24 cellular contexts compared by ENCODE assay signal in genomic region chr15:66884661-66885237, GRCh38.
A peak's percentile ranks its signal among the peaks of the same experiment; 100 is the strongest.
DNase-seq lines count a peak whose midpoint lies in the region; ATAC-seq and TF ChIP-seq lines count a peak whose summit lies in the region.
"Had no signal": no experiment of that assay in that cellular context is flagged by ENCODE, and none has a peak within 500 bp of the region (broad histone marks: within the 10 kb centered on the region; RNA-seq: fewer than 3 reads in every experiment).

No MANE protein-coding gene starts in this region.

- H3K4me3 ChIP-seq in adipocyte (ENCODE audit: low read length) (no peak overlapping the region), mesendoderm (ENCODE audit: low read length) (no peak overlapping the region), suprapubic skin (no peak overlapping the region)
- H3K4me3 ChIP-seq: mucosa of descending colon, thyroid gland had no signal

- peak overlapping the region; percentile 83 for H2AK5ac ChIP-seq in mesendoderm (ENCODE audit: low read length)

- no peak overlapping the region for H4K5ac ChIP-seq in mesendoderm (ENCODE audit: low read length)

- H3K9ac ChIP-seq in adipocyte (ENCODE audit: low read length) (peak overlapping the region; percentile 54), mesendoderm (ENCODE audit: low read length) (no peak overlapping the region)

- H3K4me1 ChIP-seq in adipocyte (ENCODE audit: control insufficient read depth, insufficient read depth, low read length) (peaks cover 45% of the 10 kb centered on the region), mesendoderm (ENCODE audit: control insufficient read depth, low read depth, low read length) (peaks cover 5% of the 10 kb centered on the region), suprapubic skin (peaks cover 34% of the 10 kb centered on the region)

- no peak for TF ChIP-seq EP300 in suprapubic skin (IDR thresholded peaks at IDR 0.05)

- peak; percentile 40 for DNase-seq in activated CD8-positive, alpha-beta memory T cell treated with anti-CD3 and anti-CD28 coated beads for 24 hours
- DNase-seq in activated CD8-positive, alpha-beta memory T cell treated with anti-CD3 and anti-CD28 coated beads, Interleukin-2, amount 50 U/mL, for 4 hours: no peak
- DNase-seq in adipocyte (ENCODE audit: low read depth) (no peak), mesendoderm (no peak), suprapubic skin (ENCODE audit: low spot score in 2 of 2) (peak; percentile 36 to 45), NCI-H1105 (lab: John Stamatoyannopoulos, UW) (no peak)
- DNase-seq: 8988T; activated CD4-positive, alpha-beta T cell treated with anti-CD3 and anti-CD28 coated beads for 1 hour; activated naive CD8-positive, alpha-beta T cell treated with anti-CD3 and anti-CD28 coated beads for 36 hours; brain microvascular endothelial cell; cortex of kidney; glutamatergic neuron; HFFc6; mucosa of descending colon; NCI-H2029 treated with DMSO at 0.1 percent for 48 hours; NCI-H446; OCI-M1; SIG-M5; stimulated activated naive CD4-positive, alpha-beta T cell; T-helper 1 cell; thyroid gland had no signal

- H3K9me3 ChIP-seq in adipocyte (ENCODE audit: control insufficient read depth, low read length) (no peaks in the 10 kb centered on the region), suprapubic skin (no peaks in the 10 kb centered on the region)
- H3K9me3 ChIP-seq: thyroid gland had no signal

- H4K8ac ChIP-seq in mesendoderm (ENCODE audit: low read depth, low read length): no peak overlapping the region

- peak overlapping the region; percentile 67 for H3K23ac ChIP-seq in mesendoderm (ENCODE audit: low read length)

- no peak overlapping the region for H2BK120ac ChIP-seq in mesendoderm (ENCODE audit: low read depth, low read length)

- no peak for TF ChIP-seq CTCF in suprapubic skin (IDR thresholded peaks at IDR 0.05)

- peak overlapping the region; percentile 28 for H2BK5ac ChIP-seq in mesendoderm (ENCODE audit: low read length)

- H3K27me3 ChIP-seq in adipocyte (replicated peaks; ENCODE audit: control insufficient read depth, insufficient read depth, low read length) (no peaks in the 10 kb centered on the region), mesendoderm (ENCODE audit: insufficient read depth, low read length, poor library complexity) (no peaks in the 10 kb centered on the region), suprapubic skin (no peaks in the 10 kb centered on the region)
- H3K27me3 ChIP-seq: brain microvascular endothelial cell, thyroid gland had no signal

- ATAC-seq in GM21737 (IDR thresholded peaks at IDR 0.05; ENCODE audit: unreplicated experiment) (no peak), GM21447 (IDR thresholded peaks at IDR 0.05; ENCODE audit: unreplicated experiment) (no peak)
- ATAC-seq: activated T-helper 17 cell treated with anti-CD3 and anti-CD28 coated beads, Interleukin-2, amount 50 U/mL, for 72 hours; mucosa of descending colon had no signal

- H3K79me2 ChIP-seq in mesendoderm (ENCODE audit: control insufficient read depth, insufficient read depth, low read length): no peaks in the 10 kb centered on the region

- H3K27ac ChIP-seq in mesendoderm (ENCODE audit: low read depth, low read length) (peak overlapping the region; percentile 83), suprapubic skin (no peak overlapping the region)
- H3K27ac ChIP-seq: brain microvascular endothelial cell had no signal

- no peak overlapping the region for H3K4me2 ChIP-seq in mesendoderm (ENCODE audit: low read length)

- H2BK15ac ChIP-seq in mesendoderm (replicated peaks; ENCODE audit: low read depth): no peak overlapping the region

- no peaks in the 10 kb centered on the region for H3K79me1 ChIP-seq in mesendoderm (ENCODE audit: low read length)

- peak overlapping the region; percentile 39 for H3K56ac ChIP-seq in mesendoderm (ENCODE audit: low read length)

- H3K4ac ChIP-seq in mesendoderm (ENCODE audit: low read depth, low read length): peak overlapping the region; percentile 77

- H3K36me3 ChIP-seq in adipocyte (ENCODE audit: control insufficient read depth, insufficient read depth, low read length, severe bottlenecking) (no peaks in the 10 kb centered on the region), mesendoderm (ENCODE audit: control insufficient read depth, insufficient read depth, low read length) (no peaks in the 10 kb centered on the region), suprapubic skin (no peaks in the 10 kb centered on the region)
- H3K36me3 ChIP-seq: brain microvascular endothelial cell, thyroid gland had no signal

- WGBS in mesendoderm (ENCODE audit: extremely low coverage, insufficient coverage, low lambda C conversion rate): no CpG with 5 or more reads among the region's 8 CpGs
- WGBS in suprapubic skin: 96% methylated on average over 8 of the region's 8 CpGs

- TF ChIP-seq POLR2A in suprapubic skin (IDR thresholded peaks at IDR 0.05): no peak

- no peak overlapping the region for H3K18ac ChIP-seq in mesendoderm (ENCODE audit: low read length)

Comparison
In these comparisons a context has a peak if more than half of its experiments do, and no peak if none do; other contexts are left out.
1. DNase-seq: peak in activated CD8-positive, alpha-beta memory T cell treated with anti-CD3 and anti-CD28 coated beads for 24 hours (single experiment) and suprapubic skin (2 of 2); none in activated CD8-positive, alpha-beta memory T cell treated with anti-CD3 and anti-CD28 coated beads, Interleukin-2, amount 50 U/mL, for 4 hours (single experiment), adipocyte (single experiment), mesendoderm (single experiment) and NCI-H1105 (single experiment).